Comparison of ENCODE assay signal across 11 cellular contexts in genomic region chr12:90013409-90013808, GRCh38.
DNase-seq lines count a peak whose midpoint lies in the region; ATAC-seq and TF ChIP-seq lines count a peak whose summit lies in the region.
"Had no signal": no experiment of that assay in that cellular context is flagged by ENCODE, and none has a peak within 500 bp of the region (broad histone marks: within the 10 kb centered on the region; RNA-seq: fewer than 3 reads in every experiment).

No MANE protein-coding gene starts in this region.

- no peaks in the 10 kb centered on the region for H3K36me3 ChIP-seq in A673 (ENCODE audit: insufficient read depth, low read length, poor library complexity, severe bottlenecking)

- peaks cover 15% of the 10 kb centered on the region for H3K4me1 Mint-ChIP-seq in central memory CD8-positive, alpha-beta T cell
- no peaks in the 10 kb centered on the region for H3K4me1 Mint-ChIP-seq in activated T-helper 1 cell treated with anti-CD3 and anti-CD28 coated beads, Interleukin-12 subunit alpha, Interleukin-12 subunit beta, Interleukin-2, Interleukin-4 antibody, amounts not matched to agents 30 ng/mL and 10 ng/mL and 1 ng/mL, durations not matched to agents 14 hours and 24 hours and 36 hours (ENCODE audit: low read depth)
- no peaks in the 10 kb centered on the region for H3K4me1 Mint-ChIP-seq in CD14-positive monocyte
- H3K4me1 Mint-ChIP-seq: neural crest cell had no signal

- peak; percentile 82 for ATAC-seq in GM18867 (IDR thresholded peaks at IDR 0.05; ENCODE audit: unreplicated experiment)
- ATAC-seq in HG03432 (IDR thresholded peaks at IDR 0.05; ENCODE audit: unreplicated experiment) = peak; percentile 69
- peak; percentile 43 for ATAC-seq in central memory CD8-positive, alpha-beta T cell (replicated peaks; ENCODE audit: extremely low read depth, poor library complexity, severe bottlenecking)
- ATAC-seq in HG02970 (IDR thresholded peaks at IDR 0.05; ENCODE audit: low FRiP score, unreplicated experiment) = no peak

- 0 out of 2 replicates have a peak, but pooled peaks have one; percentile 36 for TF ChIP-seq CTCF in A673 (conservative IDR thresholded peaks at IDR 0.05; ENCODE audit: low read depth, low read length)
- no peak for TF ChIP-seq CTCF in CD14-positive monocyte (IDR thresholded peaks at IDR 0.05)

- intact Hi-C loops in A673 (cut with micrococcal nuclease; ENCODE audit: unreplicated experiment) = loop anchor here (5.0 to 10.0 kb wide), 2 partner anchors 471 to 841 kb away; no protein-coding TSS in a partner anchor
- intact Hi-C loops in activated T-helper 1 cell treated with anti-CD3 and anti-CD28 coated beads, Interleukin-12 subunit alpha, Interleukin-12 subunit beta, Interleukin-2, Interleukin-4 antibody, amounts not matched to agents 30 ng/mL and 10 ng/mL and 1 ng/mL, durations not matched to agents 14 hours and 24 hours and 36 hours (cut with micrococcal nuclease) = no loop called here
- intact Hi-C loops in CD14-positive monocyte (cut with micrococcal nuclease) = no loop called here

- POLR2A ChIA-PET in A673 (lab: Charles Lee; ENCODE audit: low non-redundant PET) = interaction anchor here (0.6 kb wide), 1 partner anchor 465 kb away, joined by 5 read pairs; no protein-coding TSS in a partner anchor

- H3K4me3 ChIP-seq in A673 (ENCODE audit: low read depth, low read length, poor library complexity, severe bottlenecking) = no peak overlapping the region

- H3K4me3 Mint-ChIP-seq in central memory CD8-positive, alpha-beta T cell = no peak overlapping the region
- H3K4me3 Mint-ChIP-seq in activated T-helper 1 cell treated with anti-CD3 and anti-CD28 coated beads, Interleukin-12 subunit alpha, Interleukin-12 subunit beta, Interleukin-2, Interleukin-4 antibody, amounts not matched to agents 30 ng/mL and 10 ng/mL and 1 ng/mL, durations not matched to agents 14 hours and 24 hours and 36 hours = no peak overlapping the region
- no peak overlapping the region for H3K4me3 Mint-ChIP-seq in CD14-positive monocyte
- H3K4me3 Mint-ChIP-seq: neural crest cell had no signal

- H3K36me3 Mint-ChIP-seq in central memory CD8-positive, alpha-beta T cell (ENCODE audit: insufficient read depth) = no peaks in the 10 kb centered on the region
- H3K36me3 Mint-ChIP-seq in activated T-helper 1 cell treated with anti-CD3 and anti-CD28 coated beads, Interleukin-12 subunit alpha, Interleukin-12 subunit beta, Interleukin-2, Interleukin-4 antibody, amounts not matched to agents 30 ng/mL and 10 ng/mL and 1 ng/mL, durations not matched to agents 14 hours and 24 hours and 36 hours (ENCODE audit: low read depth) = no peaks in the 10 kb centered on the region
- no peaks in the 10 kb centered on the region for H3K36me3 Mint-ChIP-seq in CD14-positive monocyte

- CTCF ChIA-PET in A673 (lab: Charles Lee) = interaction anchor here (0.6 to 1.1 kb wide), 2 partner anchors 15 to 965 kb away, joined by 3 to 5 read pairs; no protein-coding TSS in a partner anchor

- no TSS peak for BruUV-seq in A673 (replicated peaks; lab: Mats Ljungman, UMichigan)

- no peaks in the 10 kb centered on the region for H3K9me3 ChIP-seq in A673 (ENCODE audit: low read depth, low read length, poor library complexity, severe bottlenecking)

- no peak overlapping the region for H3K27ac Mint-ChIP-seq in central memory CD8-positive, alpha-beta T cell (ENCODE audit: low read depth)
- no peak overlapping the region for H3K27ac Mint-ChIP-seq in activated T-helper 1 cell treated with anti-CD3 and anti-CD28 coated beads, Interleukin-12 subunit alpha, Interleukin-12 subunit beta, Interleukin-2, Interleukin-4 antibody, amounts not matched to agents 30 ng/mL and 10 ng/mL and 1 ng/mL, durations not matched to agents 14 hours and 24 hours and 36 hours
- H3K27ac Mint-ChIP-seq in CD14-positive monocyte = no peak overlapping the region

- no peaks in the 10 kb centered on the region for H3K27me3 ChIP-seq in A673 (replicated peaks; ENCODE audit: insufficient read depth, low read depth, low read length, poor library complexity)

- no peak for DNase-seq in A673 (ENCODE audit: low spot score)
- no peak for DNase-seq in central memory CD8-positive, alpha-beta T cell (ENCODE audit: low spot score in 2 of 2)
- no peak for DNase-seq in activated T-helper 1 cell treated with anti-CD3 and anti-CD28 coated beads, Interleukin-12 subunit alpha, Interleukin-12 subunit beta, Interleukin-2, Interleukin-4 antibody, amounts not matched to agents 30 ng/mL and 10 ng/mL and 1 ng/mL, durations not matched to agents 14 hours and 24 hours and 36 hours (ENCODE audit: low spot score)
- DNase-seq in H4 (ENCODE audit: low spot score) = no peak
- DNase-seq in CD14-positive monocyte (ENCODE audit: low spot score) = no peak
- DNase-seq: DMS 273 treated with DMSO at 0.1 percent for 48 hours had no signal

- H3K27me3 Mint-ChIP-seq in central memory CD8-positive, alpha-beta T cell = no peaks in the 10 kb centered on the region
- H3K27me3 Mint-ChIP-seq in activated T-helper 1 cell treated with anti-CD3 and anti-CD28 coated beads, Interleukin-12 subunit alpha, Interleukin-12 subunit beta, Interleukin-2, Interleukin-4 antibody, amounts not matched to agents 30 ng/mL and 10 ng/mL and 1 ng/mL, durations not matched to agents 14 hours and 24 hours and 36 hours (ENCODE audit: insufficient read depth) = no peaks in the 10 kb centered on the region
- peaks cover 0 to 2% (median 0%) of the 10 kb centered on the region in 3 donors for H3K27me3 Mint-ChIP-seq in CD14-positive monocyte (ENCODE audit: low read depth in 3 of 3)

- peaks cover 10% of the 10 kb centered on the region for H3K4me1 ChIP-seq in A673 (ENCODE audit: insufficient read depth, low read length, poor library complexity, severe bottlenecking)

- no peaks in the 10 kb centered on the region for H3K9me3 Mint-ChIP-seq in central memory CD8-positive, alpha-beta T cell
- H3K9me3 Mint-ChIP-seq in activated T-helper 1 cell treated with anti-CD3 and anti-CD28 coated beads, Interleukin-12 subunit alpha, Interleukin-12 subunit beta, Interleukin-2, Interleukin-4 antibody, amounts not matched to agents 30 ng/mL and 10 ng/mL and 1 ng/mL, durations not matched to agents 14 hours and 24 hours and 36 hours = no peaks in the 10 kb centered on the region
- H3K9me3 Mint-ChIP-seq in CD14-positive monocyte = no peaks in the 10 kb centered on the region
- H3K9me3 Mint-ChIP-seq: neural crest cell had no signal

- no peak overlapping the region for H3K27ac ChIP-seq in A673 (ENCODE audit: low read depth, low read length, poor library complexity, severe bottlenecking)
- H3K27ac ChIP-seq: VCaP had no signal
